19 cellular contexts compared by ENCODE assay signal in genomic region chr15:42483677-42484076, GRCh38.
"Had no signal": no experiment of that assay in that cellular context is flagged by ENCODE, and none has a peak within 500 bp of the region (broad histone marks: within the 10 kb centered on the region; RNA-seq: fewer than 3 reads in every experiment).

No MANE protein-coding gene starts in this region.

- DNase-seq: activated CD4-positive, alpha-beta T cell treated with anti-CD3 and anti-CD28 coated beads, Interleukin-2, amount 50 U/mL, for 4 hours; anterior cingulate cortex; brain microvascular endothelial cell; central memory CD4-positive, alpha-beta T cell; erythroblast; foreskin melanocyte; hypothalamus; islet precursor cell; left colon; stimulated activated CD4-positive, alpha-beta T cell treated with anti-CD3 and anti-CD28 coated beads, Interleukin-12 subunit alpha, Interleukin-12 subunit beta, amount 100 ng/mL, for 4 hours; stimulated activated CD4-positive, alpha-beta T cell treated with anti-CD3 and anti-CD28 coated beads, Interleukin-1b, Interleukin-23, amount 100 ng/mL, for 48 hours; stimulated activated CD8-positive, alpha-beta memory T cell treated with anti-CD3 and anti-CD28 coated beads, Interleukin-4, amount 100 ng/mL, for 48 hours; stimulated activated naive CD4-positive, alpha-beta T cell; T-helper 1 cell; T1000; thyroid gland had no signal

- H3K4me3 ChIP-seq: coronary artery, lung, thyroid gland had no signal

- H3K36me3 ChIP-seq: thyroid gland had no signal

- H3K9me3 Mint-ChIP-seq: natural killer cell treated with Interleukin-12 subunit alpha and Interleukin-12 subunit beta and Interleukin-15 and Interleukin-18, amount 100 ng/mL, for 72 hours had no signal

- H3K9me3 ChIP-seq: thyroid gland had no signal

- ATAC-seq: left colon; natural killer cell treated with Interleukin-12 subunit alpha and Interleukin-12 subunit beta and Interleukin-15 and Interleukin-18, amount 100 ng/mL, for 72 hours had no signal

- H3K27ac Mint-ChIP-seq: natural killer cell treated with Interleukin-12 subunit alpha and Interleukin-12 subunit beta and Interleukin-15 and Interleukin-18, amount 100 ng/mL, for 72 hours had no signal

- H3K27ac ChIP-seq: brain microvascular endothelial cell, coronary artery, thyroid gland had no signal

- H3K4me3 Mint-ChIP-seq: natural killer cell treated with Interleukin-12 subunit alpha and Interleukin-12 subunit beta and Interleukin-15 and Interleukin-18, amount 100 ng/mL, for 72 hours had no signal

- H3K4me1 ChIP-seq: thyroid gland had no signal

- H3K27me3 ChIP-seq: brain microvascular endothelial cell, thyroid gland had no signal

- H3K27me3 Mint-ChIP-seq: natural killer cell treated with Interleukin-12 subunit alpha and Interleukin-12 subunit beta and Interleukin-15 and Interleukin-18, amount 100 ng/mL, for 72 hours had no signal
